Comparison of ENCODE assay signal across 17 cellular contexts in the genomic region with DNA sequence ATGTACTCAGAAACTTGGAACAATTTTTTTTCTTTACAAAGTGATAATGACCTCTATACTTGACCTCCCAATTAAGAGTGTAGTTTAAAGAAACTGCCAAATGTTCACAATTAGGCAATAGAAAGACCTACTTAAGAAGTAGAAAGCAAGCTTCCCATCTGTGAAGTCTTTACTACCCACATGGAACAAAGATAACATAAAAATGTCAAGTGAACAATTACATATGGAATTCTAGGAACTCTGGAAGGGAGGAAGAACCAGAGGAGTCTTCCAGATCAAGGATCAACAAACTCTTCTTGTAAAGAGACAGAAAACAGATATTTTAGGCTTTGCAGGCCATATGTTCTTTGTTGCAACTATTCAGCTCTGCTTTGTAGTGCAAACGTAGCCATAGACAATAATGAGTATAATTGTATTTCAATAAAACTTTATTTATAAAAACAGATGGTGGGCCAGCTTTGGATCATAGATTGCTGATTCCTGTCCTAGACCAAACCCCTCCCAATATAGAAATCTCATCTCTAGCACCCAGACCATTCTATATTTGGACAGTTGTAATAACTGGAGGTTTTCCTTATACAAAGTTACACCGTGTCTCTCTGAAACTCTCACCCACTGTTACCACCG.
"Had no signal": no experiment of that assay in that cellular context is flagged by ENCODE, and none has a peak within 500 bp of the region (broad histone marks: within the 10 kb centered on the region; RNA-seq: fewer than 3 reads in every experiment).

No MANE protein-coding gene starts in this region.

- H3K4me3 ChIP-seq: body of pancreas, cardiac muscle cell, lung, testis had no signal

- H3K9me3 ChIP-seq: body of pancreas, testis had no signal

- H3K27ac ChIP-seq: cardiac muscle cell, testis had no signal

- H3K27me3 ChIP-seq: body of pancreas, cardiac muscle cell, testis had no signal

- ATAC-seq: sciatic nerve; stimulated activated naive B cell treated with anti-CD40 and anti-IgM and Interleukin-4, amounts not matched to agents 10 μg/mL and 1 μg/mL and 100 μg/mL, for 72 hours had no signal

- H3K4me1 ChIP-seq: testis had no signal

- DNase-seq: activated CD4-positive, alpha-beta memory T cell treated with anti-CD3 and anti-CD28 coated beads for 36 hours; activated CD4-positive, alpha-beta T cell treated with anti-CD3 and anti-CD28 coated beads for 48 hours; activated effector memory CD4-positive, alpha-beta T cell treated with anti-CD3 and anti-CD28 coated beads, Interleukin-2, amount 50 U/mL, for 16 hours; activated naive CD4-positive, alpha-beta T cell treated with anti-CD3 and anti-CD28 coated beads, Interleukin-2, amount 10 ng/mL, durations not matched to agents 7 days and 5 days; body of pancreas; islet precursor cell; left cardiac atrium; naive B cell; occipital lobe; stimulated activated CD4-positive, alpha-beta T cell treated with anti-CD3 and anti-CD28 coated beads, Interleukin-2, amount 100 ng/mL, for 48 hours; stimulated activated CD8-positive, alpha-beta memory T cell treated with anti-CD3 and anti-CD28 coated beads, Interleukin-4, amount 100 ng/mL, for 48 hours; stimulated activated naive B cell treated with anti-CD40 and anti-IgM and Interleukin-4, amounts not matched to agents 10 μg/mL and 1 μg/mL and 100 μg/mL, for 72 hours; T-helper 2 cell; testis had no signal

- H3K36me3 ChIP-seq: cardiac muscle cell had no signal
